Comparison of ENCODE assay signal across 7 cellular contexts in the genomic region with DNA sequence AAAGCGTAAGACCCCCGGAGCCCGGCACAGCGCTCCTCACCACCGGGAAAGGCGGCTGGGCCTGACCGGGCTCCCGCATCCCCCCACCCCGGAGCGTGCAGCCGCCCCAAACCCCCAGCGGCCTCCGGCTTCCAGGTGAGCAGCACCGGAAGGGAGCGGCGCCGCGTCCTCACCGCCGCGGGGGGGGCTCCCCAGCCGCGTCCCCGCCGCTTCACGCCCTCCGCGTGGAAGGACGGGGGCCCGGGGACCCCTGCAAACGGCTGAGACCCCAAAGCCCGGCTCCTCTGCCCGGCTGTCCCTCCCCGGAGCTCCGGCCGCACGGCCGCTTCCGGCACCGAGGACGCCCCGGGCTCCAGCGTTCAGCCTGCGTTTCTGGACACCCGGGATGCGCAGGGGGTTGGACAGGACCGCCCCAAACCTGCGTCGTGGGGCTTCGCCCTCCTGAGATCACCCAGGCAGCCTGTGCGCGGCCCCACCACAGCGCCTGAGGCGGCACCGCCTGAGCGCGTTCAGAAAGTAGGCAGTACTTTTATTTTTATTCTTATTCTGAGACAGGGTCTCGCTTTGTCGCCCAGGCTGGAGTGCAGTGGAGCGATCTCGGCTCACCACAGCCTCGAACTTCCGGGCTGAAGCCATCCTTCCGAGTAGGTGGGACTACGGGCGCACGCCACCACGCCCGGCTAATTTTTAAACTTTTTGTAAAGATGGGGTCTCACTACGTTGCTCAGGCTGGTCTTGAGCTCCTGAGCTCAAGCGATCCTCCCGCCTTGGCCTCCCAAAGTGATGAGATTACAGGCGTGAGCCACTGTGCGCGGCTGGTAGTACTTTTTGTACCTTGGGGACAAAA. TPM values are rescaled to one million over a fixed set of nuclear protein-coding genes. Genes with fewer than 3 reads are reported as not detected.
DNase-seq lines count a peak whose midpoint lies in the region; ATAC-seq and TF ChIP-seq lines count a peak whose summit lies in the region.

No MANE protein-coding gene starts in this region.

- H3K36me3 ChIP-seq in testis (ENCODE audit: low read depth, missing control alignments): no peaks in the 10 kb centered on the region

- no peak for DNase-seq in Jurkat, Clone E6-1 (ENCODE audit: low read depth, low spot score)
- peak; percentile 37 to 42 for DNase-seq in lung microvascular endothelial cell (ENCODE audit: low read depth in 2 of 2)
- peak; percentile 67 for DNase-seq in testis

- WGBS in testis, 2 donors: 5% methylated on average over 18 to 53 of the region's 75 CpGs

- no peaks in the 10 kb centered on the region for H3K4me1 ChIP-seq in testis

- H3K27ac ChIP-seq in testis: peak overlapping the region; percentile 84 to 93

- peak overlapping the region; percentile 85 for H3K4me3 Mint-ChIP-seq in dendritic cell treated with granulocyte-macrophage colony-stimulating factor and Interleukin-4, amounts not matched to agents 40 ng/mL and 50 ng/mL, for 4 days

- H3K9me3 ChIP-seq in testis: no peaks in the 10 kb centered on the region

- peaks cover 3% of the 10 kb centered on the region for H3K27me3 Mint-ChIP-seq in dendritic cell treated with granulocyte-macrophage colony-stimulating factor and Interleukin-4, amounts not matched to agents 40 ng/mL and 50 ng/mL, for 4 days

- H3K36me3 Mint-ChIP-seq in dendritic cell treated with granulocyte-macrophage colony-stimulating factor and Interleukin-4, amounts not matched to agents 40 ng/mL and 50 ng/mL, for 4 days (ENCODE audit: low read depth): peaks cover 13% of the 10 kb centered on the region

- intact Hi-C loops in dendritic cell treated with granulocyte-macrophage colony-stimulating factor and Interleukin-4, amounts not matched to agents 40 ng/mL and 50 ng/mL, for 4 days (cut with micrococcal nuclease): loop anchor here (2.0 kb wide), 1 partner anchor 17 kb away; no protein-coding TSS in a partner anchor
- intact Hi-C loops in testis (cut with DNase I; ENCODE audit: low total_unique reads): no loop called here

- no peaks in the 10 kb centered on the region for H3K27me3 ChIP-seq in testis

- peaks cover 49% of the 10 kb centered on the region for H3K4me1 Mint-ChIP-seq in dendritic cell treated with granulocyte-macrophage colony-stimulating factor and Interleukin-4, amounts not matched to agents 40 ng/mL and 50 ng/mL, for 4 days (ENCODE audit: low read depth)

- TF ChIP-seq CTCF in GM12875 (IDR thresholded peaks at IDR 0.05; ENCODE audit: borderline replicate concordance, insufficient read depth, low read depth, low read length): no peak
- TF ChIP-seq CTCF in WI38 (IDR thresholded peaks at IDR 0.05; ENCODE audit: low read depth, low read length): no peak
- no peak for TF ChIP-seq CTCF in testis (IDR thresholded peaks at IDR 0.05)

- no peak for TF ChIP-seq POLR2A in testis (IDR thresholded peaks at IDR 0.05)

- H3K9me3 Mint-ChIP-seq in dendritic cell treated with granulocyte-macrophage colony-stimulating factor and Interleukin-4, amounts not matched to agents 40 ng/mL and 50 ng/mL, for 4 days: no peaks in the 10 kb centered on the region

- ATAC-seq in GM21737 (IDR thresholded peaks at IDR 0.05; ENCODE audit: unreplicated experiment): peak; percentile 52

- H3K27ac Mint-ChIP-seq in dendritic cell treated with granulocyte-macrophage colony-stimulating factor and Interleukin-4, amounts not matched to agents 40 ng/mL and 50 ng/mL, for 4 days: peak overlapping the region; percentile 97

- H3K4me3 ChIP-seq in GM12875 (ENCODE audit: low read depth, low read length) (peak overlapping the region; percentile 92), WI38 (ENCODE audit: low read depth, low read length) (peak overlapping the region; percentile 60), testis (peak overlapping the region; percentile 70 to 90)
- H3K4me3 ChIP-seq in Jurkat, Clone E6-1 (ENCODE audit: low read length): peak overlapping the region; percentile 61

RNA-seq across cellular contexts. Expression of gene BLM, which starts 51.6 kb away (rescaled TPM):
- polyA plus RNA-seq in Jurkat, Clone E6-1 (2012; ENCODE audit: insufficient read depth, insufficient read length): 46.1 TPM
- total RNA-seq in lung microvascular endothelial cell (1.6 and 3.3 TPM in 2 replicates), testis (1 to 10 TPM; 5.9 to 6.7 TPM)
- 5.8 TPM for polyA plus RNA-seq in testis (ENCODE audit: insufficient read depth, low read depth, low replicate concordance)
